ENCODE assay signal across 1 cellular context in genomic region chr1:230205719-230206198, GRCh38.
TF ChIP-seq lines count a peak whose summit lies in the region.

No MANE protein-coding gene starts in this region.

TF ChIP-seq in K562, 482 proteins besides CTCF, POLR2A, EP300 and RAD21 (continued from another document and continues in another):
- TF ChIP-seq HOMEZ (CRISPR knock-in tag; IDR thresholded peaks at IDR 0.05) (no peak), SIN3A (IDR thresholded peaks at IDR 0.05; ENCODE audit: borderline replicate concordance in 2 of 2, control insufficient read depth in 1 of 2, low read depth in 2 of 2, low read length in 2 of 2) (no peak), FUS (optimal IDR thresholded peaks at IDR 0.05; ENCODE audit: low read depth, low read length) (no peak), PPARD (CRISPR knock-in tag; IDR thresholded peaks at IDR 0.05) (no peak), CHD4 (IDR thresholded peaks at IDR 0.05; ENCODE audit: insufficient read depth, insufficient replicate concordance, low read depth, low read length, poor library complexity, severe bottlenecking) (no peak), ZNF232 (CRISPR knock-in tag; IDR thresholded peaks at IDR 0.05) (no peak), MLX (CRISPR knock-in tag; conservative IDR thresholded peaks at IDR 0.05) (no peak), ATF1 (CRISPR knock-in tag; IDR thresholded peaks at IDR 0.05) (no peak), ATF1 (tag; IDR thresholded peaks at IDR 0.05) (peak; percentile 56), MCM2 (IDR thresholded peaks at IDR 0.05; ENCODE audit: low read depth) (no peak), ZNF274 (IDR thresholded peaks at IDR 0.05; ENCODE audit: borderline replicate concordance, low read depth, low read length) (no peak), BRD4 (IDR thresholded peaks at IDR 0.05) (no peak), HES1 (IDR thresholded peaks at IDR 0.05; ENCODE audit: low read depth) (no peak), THRA (IDR thresholded peaks at IDR 0.05) (no peak), KLF16 (IDR thresholded peaks at IDR 0.05) (peak; percentile 96), SMARCB1 (IDR thresholded peaks at IDR 0.05; ENCODE audit: insufficient read length, low read depth) (no peak), HDAC8 (tag; IDR thresholded peaks at IDR 0.05) (no peak), ZNF395 (CRISPR knock-in tag; IDR thresholded peaks at IDR 0.05) (peak; percentile 87), ZNF778 (CRISPR knock-in tag; IDR thresholded peaks at IDR 0.05) (no peak), HLTF (IDR thresholded peaks at IDR 0.05) (no peak), ZC3H8 (IDR thresholded peaks at IDR 0.05) (no peak), HDAC2 (IDR thresholded peaks at IDR 0.05) (peak; percentile 76; the same call in 1 of the 2 replicates), CEBPB (tag; IDR thresholded peaks at IDR 0.05) (no peak), ZNF655 (CRISPR knock-in tag; IDR thresholded peaks at IDR 0.05) (no peak), RNF2 (IDR thresholded peaks at IDR 0.05) (peak; percentile 74), PCBP1 (IDR thresholded peaks at IDR 0.05; ENCODE audit: low read depth, low read length, poor library complexity, severe bottlenecking) (no peak), E2F8 (IDR thresholded peaks at IDR 0.05; ENCODE audit: low read depth, partially characterized antibody) (no peak), CHD7 (IDR thresholded peaks at IDR 0.05; ENCODE audit: low read depth, low read length) (no peak), ZNF384 (IDR thresholded peaks at IDR 0.05; ENCODE audit: low read depth, low read length) (no peak), MAFK (IDR thresholded peaks at IDR 0.05; ENCODE audit: low read length) (no peak), COPS2 (conservative IDR thresholded peaks at IDR 0.05) (no peak), EGR1 (conservative IDR thresholded peaks at IDR 0.05) (peak; percentile 96), BMI1 (IDR thresholded peaks at IDR 0.05; ENCODE audit: low read length) (no peak), ZNF449 (CRISPR knock-in tag; IDR thresholded peaks at IDR 0.05) (no peak), BDP1 (IDR thresholded peaks at IDR 0.05; ENCODE audit: insufficient read depth, insufficient read length) (no peak), NFIC (IDR thresholded peaks at IDR 0.05) (peak; percentile 92), CBX2 (IDR thresholded peaks at IDR 0.05; ENCODE audit: insufficient read depth, low read length, poor library complexity, severe bottlenecking) (no peak), DMBX1 (CRISPR knock-in tag; IDR thresholded peaks at IDR 0.05; ENCODE audit: borderline replicate concordance) (0 out of 2 replicates have a peak, but pooled peaks have one; percentile 52)
